ENCODE assay signal across 1 cellular context in the genomic region with DNA sequence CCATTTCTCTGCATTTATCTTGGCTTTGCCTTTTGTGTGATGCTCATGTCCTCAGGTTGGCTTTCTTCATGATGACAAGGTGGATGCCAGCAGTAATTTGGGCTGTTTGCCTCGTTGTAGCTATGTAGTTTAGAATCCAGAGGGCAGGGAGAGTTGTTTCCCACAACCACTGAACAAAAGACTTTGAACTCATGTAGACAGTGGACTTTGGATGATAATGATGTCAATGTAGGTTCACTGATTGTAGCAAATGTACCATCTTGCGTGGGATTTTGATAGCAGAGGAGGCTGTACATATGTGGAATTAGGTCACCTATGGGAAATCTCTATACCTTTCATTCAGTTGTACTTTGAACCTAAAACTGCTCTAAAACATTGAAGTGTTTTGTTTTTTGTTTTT.
TF ChIP-seq lines count a peak whose summit lies in the region.

No MANE protein-coding gene starts in this region.

TF ChIP-seq in HepG2, 621 proteins besides CTCF, POLR2A, EP300 and RAD21 (continued from another document and continues in another):
- TF ChIP-seq REPIN1 (CRISPR knock-in tag; IDR thresholded peaks at IDR 0.05; ENCODE audit: borderline replicate concordance, low read depth), result no peak
- TF ChIP-seq HNF4A (CRISPR knock-in tag; IDR thresholded peaks at IDR 0.05), result peak; percentile 80
- TF ChIP-seq KLF15 (CRISPR knock-in tag; IDR thresholded peaks at IDR 0.05; ENCODE audit: borderline replicate concordance), result no peak
- TF ChIP-seq, protein P1, sequence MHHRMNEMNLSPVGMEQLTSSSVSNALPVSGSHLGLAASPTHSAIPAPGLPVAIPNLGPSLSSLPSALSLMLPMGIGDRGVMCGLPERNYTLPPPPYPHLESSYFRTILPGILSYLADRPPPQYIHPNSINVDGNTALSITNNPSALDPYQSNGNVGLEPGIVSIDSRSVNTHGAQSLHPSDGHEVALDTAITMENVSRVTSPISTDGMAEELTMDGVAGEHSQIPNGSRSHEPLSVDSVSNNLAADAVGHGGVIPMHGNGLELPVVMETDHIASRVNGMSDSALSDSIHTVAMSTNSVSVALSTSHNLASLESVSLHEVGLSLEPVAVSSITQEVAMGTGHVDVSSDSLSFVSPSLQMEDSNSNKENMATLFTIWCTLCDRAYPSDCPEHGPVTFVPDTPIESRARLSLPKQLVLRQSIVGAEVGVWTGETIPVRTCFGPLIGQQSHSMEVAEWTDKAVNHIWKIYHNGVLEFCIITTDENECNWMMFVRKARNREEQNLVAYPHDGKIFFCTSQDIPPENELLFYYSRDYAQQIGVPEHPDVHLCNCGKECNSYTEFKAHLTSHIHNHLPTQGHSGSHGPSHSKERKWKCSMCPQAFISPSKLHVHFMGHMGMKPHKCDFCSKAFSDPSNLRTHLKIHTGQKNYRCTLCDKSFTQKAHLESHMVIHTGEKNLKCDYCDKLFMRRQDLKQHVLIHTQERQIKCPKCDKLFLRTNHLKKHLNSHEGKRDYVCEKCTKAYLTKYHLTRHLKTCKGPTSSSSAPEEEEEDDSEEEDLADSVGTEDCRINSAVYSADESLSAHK (CRISPR knock-in tag; IDR thresholded peaks at IDR 0.05; ENCODE audit: borderline replicate concordance), result no peak
- no peak for TF ChIP-seq LCORL (IDR thresholded peaks at IDR 0.05)
- TF ChIP-seq LCORL (CRISPR knock-in tag; IDR thresholded peaks at IDR 0.05), result peak; percentile 43; the same call in 1 of the 2 replicates
- TF ChIP-seq, protein P2, sequence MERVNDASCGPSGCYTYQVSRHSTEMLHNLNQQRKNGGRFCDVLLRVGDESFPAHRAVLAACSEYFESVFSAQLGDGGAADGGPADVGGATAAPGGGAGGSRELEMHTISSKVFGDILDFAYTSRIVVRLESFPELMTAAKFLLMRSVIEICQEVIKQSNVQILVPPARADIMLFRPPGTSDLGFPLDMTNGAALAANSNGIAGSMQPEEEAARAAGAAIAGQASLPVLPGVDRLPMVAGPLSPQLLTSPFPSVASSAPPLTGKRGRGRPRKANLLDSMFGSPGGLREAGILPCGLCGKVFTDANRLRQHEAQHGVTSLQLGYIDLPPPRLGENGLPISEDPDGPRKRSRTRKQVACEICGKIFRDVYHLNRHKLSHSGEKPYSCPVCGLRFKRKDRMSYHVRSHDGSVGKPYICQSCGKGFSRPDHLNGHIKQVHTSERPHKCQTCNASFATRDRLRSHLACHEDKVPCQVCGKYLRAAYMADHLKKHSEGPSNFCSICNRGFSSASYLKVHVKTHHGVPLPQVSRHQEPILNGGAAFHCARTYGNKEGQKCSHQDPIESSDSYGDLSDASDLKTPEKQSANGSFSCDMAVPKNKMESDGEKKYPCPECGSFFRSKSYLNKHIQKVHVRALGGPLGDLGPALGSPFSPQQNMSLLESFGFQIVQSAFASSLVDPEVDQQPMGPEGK (CRISPR knock-in tag; IDR thresholded peaks at IDR 0.05), result no peak
- no peak for TF ChIP-seq MED1 (CRISPR knock-in tag; IDR thresholded peaks at IDR 0.05)
- no peak for TF ChIP-seq ZNF761 (CRISPR knock-in tag; conservative IDR thresholded peaks at IDR 0.05)
- TF ChIP-seq RARA (CRISPR knock-in tag; IDR thresholded peaks at IDR 0.05), result 0 out of 2 replicates have a peak, but pooled peaks have one; percentile 23
- TF ChIP-seq ARID5B (CRISPR knock-in tag; IDR thresholded peaks at IDR 0.05), result 0 out of 2 replicates have a peak, but pooled peaks have one; percentile 36
- no peak for TF ChIP-seq REL (CRISPR knock-in tag; conservative IDR thresholded peaks at IDR 0.05)
- TF ChIP-seq MATR3 (CRISPR knock-in tag; IDR thresholded peaks at IDR 0.05), result no peak
- TF ChIP-seq ZNF512 (CRISPR knock-in tag; IDR thresholded peaks at IDR 0.05), result no peak
- no peak for TF ChIP-seq ZNF18 (CRISPR knock-in tag; IDR thresholded peaks at IDR 0.05; ENCODE audit: insufficient replicate concordance)
- no peak for TF ChIP-seq SP2 (CRISPR knock-in tag; IDR thresholded peaks at IDR 0.05)
- TF ChIP-seq, protein P3, sequence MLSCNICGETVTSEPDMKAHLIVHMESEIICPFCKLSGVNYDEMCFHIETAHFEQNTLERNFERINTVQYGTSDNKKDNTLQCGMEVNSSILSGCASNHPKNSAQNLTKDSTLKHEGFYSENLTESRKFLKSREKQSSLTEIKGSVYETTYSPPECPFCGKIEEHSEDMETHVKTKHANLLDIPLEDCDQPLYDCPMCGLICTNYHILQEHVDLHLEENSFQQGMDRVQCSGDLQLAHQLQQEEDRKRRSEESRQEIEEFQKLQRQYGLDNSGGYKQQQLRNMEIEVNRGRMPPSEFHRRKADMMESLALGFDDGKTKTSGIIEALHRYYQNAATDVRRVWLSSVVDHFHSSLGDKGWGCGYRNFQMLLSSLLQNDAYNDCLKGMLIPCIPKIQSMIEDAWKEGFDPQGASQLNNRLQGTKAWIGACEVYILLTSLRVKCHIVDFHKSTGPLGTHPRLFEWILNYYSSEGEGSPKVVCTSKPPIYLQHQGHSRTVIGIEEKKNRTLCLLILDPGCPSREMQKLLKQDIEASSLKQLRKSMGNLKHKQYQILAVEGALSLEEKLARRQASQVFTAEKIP (CRISPR knock-in tag; IDR thresholded peaks at IDR 0.05; ENCODE audit: borderline replicate concordance), result no peak
- TF ChIP-seq ELF4 (CRISPR knock-in tag; IDR thresholded peaks at IDR 0.05; ENCODE audit: borderline replicate concordance), result no peak
- no peak for TF ChIP-seq RARG (CRISPR knock-in tag; IDR thresholded peaks at IDR 0.05; ENCODE audit: low read depth)
- peak; percentile 69 for TF ChIP-seq NCOR1 (IDR thresholded peaks at IDR 0.05; ENCODE audit: borderline replicate concordance, low read length)
- TF ChIP-seq ZFY (CRISPR knock-in tag; IDR thresholded peaks at IDR 0.05), result no peak
- no peak for TF ChIP-seq ZNF549 (CRISPR knock-in tag; IDR thresholded peaks at IDR 0.05)
- TF ChIP-seq POGK (CRISPR knock-in tag; conservative IDR thresholded peaks at IDR 0.05), result no peak
- no peak for TF ChIP-seq ZBTB34 (CRISPR knock-in tag; IDR thresholded peaks at IDR 0.05)
- TF ChIP-seq BCLAF1 (IDR thresholded peaks at IDR 0.05), result no peak
- TF ChIP-seq MAX (IDR thresholded peaks at IDR 0.05), result no peak
- peak; percentile 71 for TF ChIP-seq ZNF644 (CRISPR knock-in tag; IDR thresholded peaks at IDR 0.05; ENCODE audit: low read depth)
- TF ChIP-seq NFE2L1 (CRISPR knock-in tag; IDR thresholded peaks at IDR 0.05; ENCODE audit: borderline replicate concordance), result no peak
- no peak for TF ChIP-seq ZNF207 (IDR thresholded peaks at IDR 0.05; ENCODE audit: borderline replicate concordance)
- no peak for TF ChIP-seq ZNF274 (CRISPR knock-in tag; IDR thresholded peaks at IDR 0.05)
- no peak for TF ChIP-seq ZFP82 (CRISPR knock-in tag; IDR thresholded peaks at IDR 0.05; ENCODE audit: borderline replicate concordance)
- TF ChIP-seq ZNF333 (CRISPR knock-in tag; IDR thresholded peaks at IDR 0.05; ENCODE audit: borderline replicate concordance), result no peak
- TF ChIP-seq KLF11 (CRISPR knock-in tag; IDR thresholded peaks at IDR 0.05), result no peak
